Comparison of ENCODE assay signal across 21 cellular contexts in genomic region chr10:60417024-60417423, GRCh38. TPM values are rescaled to one million over a fixed set of nuclear protein-coding genes. Genes with fewer than 3 reads are reported as not detected.
DNase-seq lines count a peak whose midpoint lies in the region; ATAC-seq, FAIRE-seq and TF ChIP-seq lines count a peak whose summit lies in the region.
"Had no signal": no experiment of that assay in that cellular context is flagged by ENCODE, and none has a peak within 500 bp of the region (broad histone marks: within the 10 kb centered on the region; RNA-seq: fewer than 3 reads in every experiment).

No MANE protein-coding gene starts in this region.

- peak; percentile 44 for DNase-seq in ELR (ENCODE audit: low read depth)
- peak; percentile 68 for DNase-seq in SK-N-DZ (ENCODE audit: low spot score)
- no peak for DNase-seq in mesothelial cell of epicardium (ENCODE audit: low spot score in 2 of 2, unreplicated experiment in 2 of 2)
- no peak for DNase-seq in foreskin melanocyte
- no peak for DNase-seq in SKM-1 treated with dmso at 0.1 percent for 144 hours (lab: John Stamatoyannopoulos, UW; ENCODE audit: unreplicated experiment)
- no peak for DNase-seq in T-helper 9 cell
- DNase-seq: CD8-positive, alpha-beta T cell; DMS79; GDM1; MM.1S; NCI-H1105; NCI-H1694; NCI-H510A treated with DMSO at 0.1 percent for 48 hours; NCI-H82; PC-9 had no signal

- H3K4me3 Mint-ChIP-seq in mesothelial cell of epicardium = no peak overlapping the region
- H3K4me3 Mint-ChIP-seq: CD8-positive, alpha-beta T cell; GM23338 had no signal

- peak; percentile 26 for FAIRE-seq in endometrium (lab: Jason Lieb, UNC)
- FAIRE-seq: A204.1, GM12891, GM18507 had no signal

- ATAC-seq in esophagus mucosa = no peak
- ATAC-seq: CD8-positive, alpha-beta T cell; GM23338 had no signal

- peaks cover 60% of the 10 kb centered on the region for H3K4me1 Mint-ChIP-seq in mesothelial cell of epicardium

- peak overlapping the region; percentile 83 for H3K27ac Mint-ChIP-seq in mesothelial cell of epicardium
- H3K27ac Mint-ChIP-seq: CD8-positive, alpha-beta T cell; GM23338 had no signal

- H3K9me3 Mint-ChIP-seq in mesothelial cell of epicardium = no peaks in the 10 kb centered on the region
- H3K9me3 Mint-ChIP-seq: CD8-positive, alpha-beta T cell; GM23338 had no signal

- H3K27me3 Mint-ChIP-seq in mesothelial cell of epicardium (ENCODE audit: low read depth) = no peaks in the 10 kb centered on the region

- TF ChIP-seq CTCF in mesothelial cell of epicardium (IDR thresholded peaks at IDR 0.05; ENCODE audit: unreplicated experiment) = no peak

- H3K36me3 Mint-ChIP-seq in mesothelial cell of epicardium = no peaks in the 10 kb centered on the region
- H3K36me3 Mint-ChIP-seq: CD8-positive, alpha-beta T cell had no signal

RNA-seq across cellular contexts. Expression of gene ANK3, which starts 27.3 kb away (rescaled TPM):
- 11.4 and 21.2 TPM in 2 replicates for polyA plus RNA-seq in SK-N-DZ (2014; cell fraction: cytosol; rRNA removed)
- polyA plus RNA-seq in SK-N-DZ (2014; cell fraction: nucleus; rRNA removed) = 24.5 and 38.8 TPM in 2 replicates
- total RNA-seq in mesothelial cell of epicardium = 242 to 270 TPM (median 243 TPM) in 3 replicates
- total RNA-seq in esophagus mucosa = 39.1 TPM

Comparison
In these comparisons a context has a peak if more than half of its experiments do, and no peak if none do; other contexts are left out.
1. DNase-seq: peak in ELR (single experiment) and SK-N-DZ (single experiment); none in mesothelial cell of epicardium (0 of 2), foreskin melanocyte (single experiment), SKM-1 treated with dmso at 0.1 percent for 144 hours (single experiment) and T-helper 9 cell (single experiment).